1 cellular context compared by ENCODE assay signal in the genomic region with DNA sequence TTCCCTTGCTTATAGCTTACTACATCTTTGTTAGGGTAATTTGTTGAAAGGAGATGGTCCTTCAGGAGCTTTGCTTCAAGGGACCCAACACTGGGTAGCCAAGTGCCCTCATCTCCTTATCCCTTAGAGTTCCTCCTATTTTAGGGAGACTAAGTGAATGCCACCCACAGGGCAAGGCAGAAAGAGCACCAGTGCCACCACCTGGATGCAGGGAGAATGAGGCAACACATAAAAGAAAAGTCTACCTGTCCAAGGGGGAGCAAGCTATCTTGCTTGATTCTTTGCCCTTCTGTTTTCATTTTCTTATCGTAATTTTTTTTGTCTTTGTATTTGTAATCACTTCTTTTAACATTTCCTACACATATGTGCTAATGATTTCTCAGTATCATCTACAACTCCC.
TF ChIP-seq lines count a peak whose summit lies in the region.

No MANE protein-coding gene starts in this region.

TF ChIP-seq in HCT116, 20 proteins besides CTCF, POLR2A, EP300 and RAD21 (continued from another document):
- TF ChIP-seq ZFX (IDR thresholded peaks at IDR 0.05) (no peak), SIN3A (IDR thresholded peaks at IDR 0.05; ENCODE audit: low read depth) (no peak), SP1 (IDR thresholded peaks at IDR 0.05; ENCODE audit: low read depth) (no peak), JUND (IDR thresholded peaks at IDR 0.05) (no peak), EZH2phosphoT487 (IDR thresholded peaks at IDR 0.05; ENCODE audit: borderline replicate concordance) (no peak), TCF7L2 (IDR thresholded peaks at IDR 0.05; ENCODE audit: borderline replicate concordance, extremely low read depth, insufficient read depth, insufficient read length) (no peak), ZNF274 (IDR thresholded peaks at IDR 0.05; ENCODE audit: low read depth, low read length) (no peak), CBX3 (IDR thresholded peaks at IDR 0.05; ENCODE audit: low read depth) (no peak), CEBPB (IDR thresholded peaks at IDR 0.05; ENCODE audit: low read depth) (no peak), EZH2 (IDR thresholded peaks at IDR 0.05) (no peak), YY1 (IDR thresholded peaks at IDR 0.05; ENCODE audit: extremely low read depth, insufficient replicate concordance, low read depth, low read length) (no peak), SRF (IDR thresholded peaks at IDR 0.05; ENCODE audit: low read depth) (no peak)
- TF ChIP-seq, protein P1, sequence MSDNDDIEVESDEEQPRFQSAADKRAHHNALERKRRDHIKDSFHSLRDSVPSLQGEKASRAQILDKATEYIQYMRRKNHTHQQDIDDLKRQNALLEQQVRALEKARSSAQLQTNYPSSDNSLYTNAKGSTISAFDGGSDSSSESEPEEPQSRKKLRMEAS (IDR thresholded peaks at IDR 0.05) = no peak
- TF ChIP-seq, protein P2, sequence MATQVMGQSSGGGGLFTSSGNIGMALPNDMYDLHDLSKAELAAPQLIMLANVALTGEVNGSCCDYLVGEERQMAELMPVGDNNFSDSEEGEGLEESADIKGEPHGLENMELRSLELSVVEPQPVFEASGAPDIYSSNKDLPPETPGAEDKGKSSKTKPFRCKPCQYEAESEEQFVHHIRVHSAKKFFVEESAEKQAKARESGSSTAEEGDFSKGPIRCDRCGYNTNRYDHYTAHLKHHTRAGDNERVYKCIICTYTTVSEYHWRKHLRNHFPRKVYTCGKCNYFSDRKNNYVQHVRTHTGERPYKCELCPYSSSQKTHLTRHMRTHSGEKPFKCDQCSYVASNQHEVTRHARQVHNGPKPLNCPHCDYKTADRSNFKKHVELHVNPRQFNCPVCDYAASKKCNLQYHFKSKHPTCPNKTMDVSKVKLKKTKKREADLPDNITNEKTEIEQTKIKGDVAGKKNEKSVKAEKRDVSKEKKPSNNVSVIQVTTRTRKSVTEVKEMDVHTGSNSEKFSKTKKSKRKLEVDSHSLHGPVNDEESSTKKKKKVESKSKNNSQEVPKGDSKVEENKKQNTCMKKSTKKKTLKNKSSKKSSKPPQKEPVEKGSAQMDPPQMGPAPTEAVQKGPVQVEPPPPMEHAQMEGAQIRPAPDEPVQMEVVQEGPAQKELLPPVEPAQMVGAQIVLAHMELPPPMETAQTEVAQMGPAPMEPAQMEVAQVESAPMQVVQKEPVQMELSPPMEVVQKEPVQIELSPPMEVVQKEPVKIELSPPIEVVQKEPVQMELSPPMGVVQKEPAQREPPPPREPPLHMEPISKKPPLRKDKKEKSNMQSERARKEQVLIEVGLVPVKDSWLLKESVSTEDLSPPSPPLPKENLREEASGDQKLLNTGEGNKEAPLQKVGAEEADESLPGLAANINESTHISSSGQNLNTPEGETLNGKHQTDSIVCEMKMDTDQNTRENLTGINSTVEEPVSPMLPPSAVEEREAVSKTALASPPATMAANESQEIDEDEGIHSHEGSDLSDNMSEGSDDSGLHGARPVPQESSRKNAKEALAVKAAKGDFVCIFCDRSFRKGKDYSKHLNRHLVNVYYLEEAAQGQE (IDR thresholded peaks at IDR 0.05; ENCODE audit: low read depth) = no peak
